Comparison of ENCODE assay signal across 17 cellular contexts in the genomic region with DNA sequence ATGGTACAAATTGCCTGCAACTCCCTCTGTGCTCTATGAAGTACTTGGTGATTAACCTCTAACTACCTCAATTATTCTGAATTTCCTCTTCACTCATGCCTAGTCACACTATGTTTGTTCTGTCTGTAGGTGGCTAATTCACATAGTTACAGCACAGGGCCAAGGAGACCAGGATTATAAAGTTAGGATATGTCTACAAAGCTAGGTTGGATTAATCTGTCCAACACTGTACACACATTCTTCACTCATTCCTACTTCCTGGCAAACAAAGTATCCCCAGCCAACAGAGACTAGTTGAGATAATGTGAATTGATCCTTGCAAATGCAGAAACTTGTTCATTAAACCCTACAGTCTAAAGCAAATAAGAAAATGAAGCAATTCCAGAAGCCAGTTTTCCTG.
DNase-seq lines count a peak whose midpoint lies in the region; ATAC-seq, FAIRE-seq and TF ChIP-seq lines count a peak whose summit lies in the region.
"Had no signal": no experiment of that assay in that cellular context is flagged by ENCODE, and none has a peak within 500 bp of the region (broad histone marks: within the 10 kb centered on the region; RNA-seq: fewer than 3 reads in every experiment).

No MANE protein-coding gene starts in this region.

- no peak for FAIRE-seq in bronchial epithelial cell (lab: Jason Lieb, UNC)

- H3K27me3 ChIP-seq in bronchial epithelial cell (ENCODE audit: control insufficient read depth, insufficient read depth, low read length): no peaks in the 10 kb centered on the region

- no peak for TF ChIP-seq CTCF in bronchial epithelial cell (IDR thresholded peaks at IDR 0.05; ENCODE audit: insufficient read depth, low read length, severe bottlenecking)

- no peak for ATAC-seq in stimulated activated naive CD8-positive, alpha-beta T cell treated with anti-CD3 and anti-CD28 coated beads, Interleukin-15, amount 100 ng/mL, for 72 hours
- no peak for ATAC-seq in GM18498 (IDR thresholded peaks at IDR 0.05; ENCODE audit: unreplicated experiment)

- H3K27me3 Mint-ChIP-seq in stimulated activated naive CD8-positive, alpha-beta T cell treated with anti-CD3 and anti-CD28 coated beads, Interleukin-15, amount 100 ng/mL, for 72 hours: peaks cover 20% of the 10 kb centered on the region

- H3K4me1 Mint-ChIP-seq in stimulated activated naive CD8-positive, alpha-beta T cell treated with anti-CD3 and anti-CD28 coated beads, Interleukin-15, amount 100 ng/mL, for 72 hours: no peaks in the 10 kb centered on the region
- H3K4me1 Mint-ChIP-seq: CD14-positive monocyte had no signal

- H3K9me3 Mint-ChIP-seq in stimulated activated naive CD8-positive, alpha-beta T cell treated with anti-CD3 and anti-CD28 coated beads, Interleukin-15, amount 100 ng/mL, for 72 hours: no peaks in the 10 kb centered on the region
- H3K9me3 Mint-ChIP-seq: CD14-positive monocyte had no signal

- peak; percentile 10 for DNase-seq in HuH-7.5 (ENCODE audit: low spot score)
- peak; percentile 9 for DNase-seq in NCI-H146 (lab: John Stamatoyannopoulos, UW)
- DNase-seq in bronchial epithelial cell (ENCODE audit: low read depth): peak; percentile 50
- DNase-seq in renal cortical epithelial cell (ENCODE audit: low read depth): peak; percentile 26
- no peak for DNase-seq in LoVo (ENCODE audit: low spot score)
- no peak for DNase-seq in stimulated activated naive CD8-positive, alpha-beta T cell treated with anti-CD3 and anti-CD28 coated beads, Interleukin-15, amount 100 ng/mL, for 72 hours
- DNase-seq in NCI-H1694 (lab: John Stamatoyannopoulos, UW): no peak
- DNase-seq: ACHN, AML-193, EL, IMR-90, Karpas-422, NCI-H1105, NCI-H524 treated with DMSO at 0.1 percent for 48 hours had no signal

- no peak overlapping the region for H3K4me3 ChIP-seq in bronchial epithelial cell (ENCODE audit: low read depth, low read length)
- H3K4me3 ChIP-seq: HAP-1 had no signal

- no peaks in the 10 kb centered on the region for H3K36me3 ChIP-seq in bronchial epithelial cell (ENCODE audit: control insufficient read depth, insufficient read depth, low read length)
- H3K36me3 ChIP-seq: HAP-1 had no signal

- no peak overlapping the region for H3K4me3 Mint-ChIP-seq in stimulated activated naive CD8-positive, alpha-beta T cell treated with anti-CD3 and anti-CD28 coated beads, Interleukin-15, amount 100 ng/mL, for 72 hours
- H3K4me3 Mint-ChIP-seq: CD14-positive monocyte had no signal

- H3K27ac Mint-ChIP-seq in stimulated activated naive CD8-positive, alpha-beta T cell treated with anti-CD3 and anti-CD28 coated beads, Interleukin-15, amount 100 ng/mL, for 72 hours: no peak overlapping the region
- H3K27ac Mint-ChIP-seq: CD14-positive monocyte had no signal

Comparison
In these comparisons a context has a peak if more than half of its experiments do, and no peak if none do; other contexts are left out.
1. DNase-seq: peak in HuH-7.5 (single experiment), NCI-H146 (single experiment), bronchial epithelial cell (single experiment) and renal cortical epithelial cell (single experiment); none in LoVo (single experiment), stimulated activated naive CD8-positive, alpha-beta T cell treated with anti-CD3 and anti-CD28 coated beads, Interleukin-15, amount 100 ng/mL, for 72 hours (0 of 2) and NCI-H1694 (single experiment).